ENCODE assay signal across 12 cellular contexts in genomic region chr2:134926231-134926931, GRCh38. TPM values are rescaled to one million over a fixed set of nuclear protein-coding genes. Genes with fewer than 3 reads are reported as not detected.
DNase-seq lines count a peak whose midpoint lies in the region; ATAC-seq, FAIRE-seq and TF ChIP-seq lines count a peak whose summit lies in the region.
"Had no signal": no experiment of that assay in that cellular context is flagged by ENCODE, and none has a peak within 500 bp of the region (broad histone marks: within the 10 kb centered on the region; RNA-seq: fewer than 3 reads in every experiment).

No MANE protein-coding gene starts in this region.

- H3K79me2 ChIP-seq in keratinocyte (ENCODE audit: control insufficient read depth, insufficient read depth, low read length): peaks cover 99% of the 10 kb centered on the region

- H3K9ac ChIP-seq in adipocyte (ENCODE audit: low read length) (no peak overlapping the region), keratinocyte (ENCODE audit: control insufficient read depth, extremely low read depth, insufficient read depth, low read length) (no peak overlapping the region)

- H3K36me3 ChIP-seq in adipocyte (ENCODE audit: control insufficient read depth, insufficient read depth, low read length, severe bottlenecking) (peaks cover 6% of the 10 kb centered on the region), keratinocyte (ENCODE audit: control insufficient read depth in 2 of 2, extremely low read depth in 1 of 2, insufficient read depth in 2 of 2, low read length in 2 of 2) (peaks cover 0 to 2% of the 10 kb centered on the region in 2 experiments)

- H3K4me3 ChIP-seq in adipocyte (ENCODE audit: low read length) (no peak overlapping the region), keratinocyte (ENCODE audit: control insufficient read depth in 2 of 3, extremely low read depth in 1 of 3, insufficient read depth in 2 of 3, low read depth in 1 of 3, low read length in 3 of 3) (no peak overlapping the region)
- H3K4me3 ChIP-seq: stomach had no signal

- DNase-seq in left ventricle myocardium superior: no peak
- DNase-seq in Right ventricle myocardium inferior (ENCODE audit: missing footprints): no peak
- DNase-seq in adipocyte (ENCODE audit: low read depth): peak; percentile 13
- DNase-seq in keratinocyte (ENCODE audit: low read depth, low spot score): no peak
- no peak for DNase-seq in NOMO-1 treated with DMSO at 0.1 percent for 48 hours (lab: John Stamatoyannopoulos, UW; ENCODE audit: unreplicated experiment)
- no peak for DNase-seq in Right ventricle myocardium superior
- DNase-seq in medulla oblongata (ENCODE audit: extremely low spot score): no peak
- DNase-seq: Kasumi-1, NCI-H446 treated with DMSO at 0.1 percent for 48 hours, stomach had no signal

- peak overlapping the region; percentile 43 for H3K4me2 ChIP-seq in keratinocyte (ENCODE audit: control insufficient read depth, extremely low read depth, insufficient read depth, low read depth, low read length)

- no peak overlapping the region for H3K27ac ChIP-seq in keratinocyte (ENCODE audit: control insufficient read depth, insufficient read depth, low read length)
- H3K27ac ChIP-seq: C4-2B had no signal

- peaks cover 14% of the 10 kb centered on the region for H4K20me1 ChIP-seq in keratinocyte (ENCODE audit: control insufficient read depth, extremely low read depth, insufficient read depth, low read length)

- H3K4me1 ChIP-seq in adipocyte (ENCODE audit: control insufficient read depth, insufficient read depth, low read length): peaks cover 33% of the 10 kb centered on the region
- peaks cover 12% of the 10 kb centered on the region for H3K4me1 ChIP-seq in keratinocyte (ENCODE audit: control insufficient read depth, extremely low read depth, insufficient read depth, low read length)

- H3K27me3 ChIP-seq in adipocyte (replicated peaks; ENCODE audit: control insufficient read depth, insufficient read depth, low read length): no peaks in the 10 kb centered on the region
- no peaks in the 10 kb centered on the region for H3K27me3 ChIP-seq in keratinocyte (ENCODE audit: control insufficient read depth, extremely low read depth, insufficient read depth, low read length)
- H3K27me3 ChIP-seq: stomach had no signal

- H3K9me1 ChIP-seq in keratinocyte (ENCODE audit: control insufficient read depth, extremely low read depth, insufficient read depth, low read length): no peaks in the 10 kb centered on the region

- H3K9me3 ChIP-seq in adipocyte (ENCODE audit: control insufficient read depth, low read length) (no peaks in the 10 kb centered on the region), keratinocyte (ENCODE audit: control insufficient read depth, low read depth, low read length) (no peaks in the 10 kb centered on the region)
- H3K9me3 ChIP-seq: stomach had no signal

- H2AFZ ChIP-seq in keratinocyte (ENCODE audit: control insufficient read depth, low read length): no peak overlapping the region

- no peak for FAIRE-seq in keratinocyte (lab: Jason Lieb, UNC)

- TF ChIP-seq CTCF in keratinocyte (optimal IDR thresholded peaks at IDR 0.05 in 1 of 3, IDR thresholded peaks at IDR 0.05 in 1 of 3, conservative IDR thresholded peaks at IDR 0.05 in 1 of 3; ENCODE audit: extremely low read depth in 1 of 3, insufficient read depth in 2 of 3, low read length in 3 of 3): no peak

- dilution Hi-C loops in keratinocyte (cut with MboI; ENCODE audit: extremely low pct_ligation_motif_present, low sequenced_read_pairs): no loop called here

- intact Hi-C loops in left ventricle myocardium superior (cut with micrococcal nuclease): no loop called here
- intact Hi-C loops in Right ventricle myocardium inferior (cut with DNase I): no loop called here
- intact Hi-C loops in Right ventricle myocardium superior (cut with DNase I): no loop called here

- ATAC-seq in left ventricle myocardium superior (peak; percentile 35), Right ventricle myocardium inferior (no peak), GM18520 (IDR thresholded peaks at IDR 0.05; ENCODE audit: unreplicated experiment) (no peak), Right ventricle myocardium superior (ENCODE audit: poor library complexity) (no peak)

RNA-seq across cellular contexts. Expression of gene CCNT2, which starts 7.8 kb away (rescaled TPM):
- total RNA-seq in left ventricle myocardium superior: 20.9 TPM
- 16.5 TPM for total RNA-seq in Right ventricle myocardium inferior
- 10.2 to 20.9 TPM (median 20.1 TPM) in 3 replicates for polyA plus RNA-seq in keratinocyte
- polyA plus RNA-seq in keratinocyte (2011; ENCODE audit: low read depth): 14.7 TPM
- polyA plus RNA-seq in keratinocyte (2011; cell fraction: cytosol; rRNA removed): 3.6 and 7.0 TPM in 2 replicates
- 34.3 and 44.8 TPM in 2 replicates for polyA plus RNA-seq in keratinocyte (2011; cell fraction: nucleus; rRNA removed)
- 11.1 TPM in 2 replicates for polyA plus RNA-seq in keratinocyte (2012; ENCODE audit: low replicate concordance)
- polyA minus RNA-seq in keratinocyte: 16.3 to 46.6 TPM (median 31.7 TPM) in 3 replicates
- 6.1 TPM for polyA minus RNA-seq in keratinocyte (2011; cell fraction: cytosol; rRNA and poly(A)+ RNA removed)
- polyA minus RNA-seq in keratinocyte (2011; cell fraction: nucleus; rRNA and poly(A)+ RNA removed): 49.0 and 65.8 TPM in 2 replicates
- 16.6 TPM for total RNA-seq in Right ventricle myocardium superior
